In the genomic region with DNA sequence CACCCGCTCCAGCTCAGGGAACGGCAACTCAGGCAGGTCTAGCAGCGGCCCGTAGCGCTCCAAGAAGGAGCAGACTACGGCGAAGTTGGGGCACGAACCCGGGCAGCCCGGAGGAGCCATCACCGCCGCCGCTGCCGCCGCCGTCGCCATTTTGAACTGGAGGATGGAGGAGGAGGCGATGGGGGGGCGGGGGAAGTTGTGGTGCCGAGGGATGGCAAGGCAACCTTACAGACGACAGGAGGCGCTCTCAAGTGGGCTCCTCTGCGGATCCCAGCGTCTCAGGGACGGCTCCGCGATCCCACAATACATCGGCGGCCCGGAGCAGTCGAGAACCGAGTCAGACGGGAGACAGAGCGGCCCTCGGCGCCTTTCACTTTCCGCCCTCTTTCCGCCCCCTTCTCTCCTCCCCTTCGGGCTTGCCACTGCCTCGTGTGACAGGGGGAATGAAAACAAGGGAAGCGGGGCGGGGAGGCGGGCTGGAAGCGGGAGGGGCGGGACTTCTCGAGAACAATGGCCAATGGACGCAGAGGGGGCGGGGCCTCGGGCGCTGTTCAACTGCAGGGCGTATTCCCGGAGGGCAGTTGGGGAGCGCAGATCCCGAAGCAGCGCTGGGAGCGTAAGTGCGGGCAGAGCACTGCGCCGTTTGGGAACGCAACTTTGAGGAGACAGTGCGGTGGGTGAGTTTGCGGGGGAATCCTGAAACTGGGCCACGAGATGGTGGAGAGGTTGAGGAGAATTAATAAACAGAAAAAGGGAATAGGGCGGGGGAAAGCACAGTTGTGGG, we compare ENCODE assay signal across 8 cellular contexts. TPM values are rescaled to one million over a fixed set of nuclear protein-coding genes. Genes with fewer than 3 reads are reported as not detected.
DNase-seq lines count a peak whose midpoint lies in the region; ATAC-seq and TF ChIP-seq lines count a peak whose summit lies in the region.

A gene (plus strand): TSS at position 580 of the 784 bp plus-strand sequence. CDS start 21,353 bp downstream, outside the sequence.
A gene with protein sequence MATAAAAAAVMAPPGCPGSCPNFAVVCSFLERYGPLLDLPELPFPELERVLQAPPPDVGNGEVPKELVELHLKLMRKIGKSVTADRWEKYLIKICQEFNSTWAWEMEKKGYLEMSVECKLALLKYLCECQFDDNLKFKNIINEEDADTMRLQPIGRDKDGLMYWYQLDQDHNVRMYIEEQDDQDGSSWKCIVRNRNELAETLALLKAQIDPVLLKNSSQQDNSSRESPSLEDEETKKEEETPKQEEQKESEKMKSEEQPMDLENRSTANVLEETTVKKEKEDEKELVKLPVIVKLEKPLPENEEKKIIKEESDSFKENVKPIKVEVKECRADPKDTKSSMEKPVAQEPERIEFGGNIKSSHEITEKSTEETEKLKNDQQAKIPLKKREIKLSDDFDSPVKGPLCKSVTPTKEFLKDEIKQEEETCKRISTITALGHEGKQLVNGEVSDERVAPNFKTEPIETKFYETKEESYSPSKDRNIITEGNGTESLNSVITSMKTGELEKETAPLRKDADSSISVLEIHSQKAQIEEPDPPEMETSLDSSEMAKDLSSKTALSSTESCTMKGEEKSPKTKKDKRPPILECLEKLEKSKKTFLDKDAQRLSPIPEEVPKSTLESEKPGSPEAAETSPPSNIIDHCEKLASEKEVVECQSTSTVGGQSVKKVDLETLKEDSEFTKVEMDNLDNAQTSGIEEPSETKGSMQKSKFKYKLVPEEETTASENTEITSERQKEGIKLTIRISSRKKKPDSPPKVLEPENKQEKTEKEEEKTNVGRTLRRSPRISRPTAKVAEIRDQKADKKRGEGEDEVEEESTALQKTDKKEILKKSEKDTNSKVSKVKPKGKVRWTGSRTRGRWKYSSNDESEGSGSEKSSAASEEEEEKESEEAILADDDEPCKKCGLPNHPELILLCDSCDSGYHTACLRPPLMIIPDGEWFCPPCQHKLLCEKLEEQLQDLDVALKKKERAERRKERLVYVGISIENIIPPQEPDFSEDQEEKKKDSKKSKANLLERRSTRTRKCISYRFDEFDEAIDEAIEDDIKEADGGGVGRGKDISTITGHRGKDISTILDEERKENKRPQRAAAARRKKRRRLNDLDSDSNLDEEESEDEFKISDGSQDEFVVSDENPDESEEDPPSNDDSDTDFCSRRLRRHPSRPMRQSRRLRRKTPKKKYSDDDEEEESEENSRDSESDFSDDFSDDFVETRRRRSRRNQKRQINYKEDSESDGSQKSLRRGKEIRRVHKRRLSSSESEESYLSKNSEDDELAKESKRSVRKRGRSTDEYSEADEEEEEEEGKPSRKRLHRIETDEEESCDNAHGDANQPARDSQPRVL (N-terminal part only) (minus strand): TSS at position 158 of the 784 bp plus-strand sequence. CDS start 8 bp downstream, at position 150.

- no peaks in the 10 kb centered on the region for H3K27me3 Mint-ChIP-seq in activated naive CD8-positive, alpha-beta T cell treated with anti-CD3 and anti-CD28 coated beads, Interleukin-2, amount 10 ng/mL, durations not matched to agents 7 days and 5 days

- H3K27me3 ChIP-seq in parathyroid adenoma (ENCODE audit: control insufficient read depth, insufficient read depth, low read length) (no peaks in the 10 kb centered on the region), tibial nerve (no peaks in the 10 kb centered on the region)

- peak; percentile 94 for DNase-seq in GM12864 (ENCODE audit: low read depth)
- DNase-seq in NCI-H1092 treated with DMSO at 0.1 percent for 48 hours (lab: John Stamatoyannopoulos, UW), result peak; percentile 99
- DNase-seq in SKM-1 (lab: John Stamatoyannopoulos, UW; ENCODE audit: unreplicated experiment), result peak; percentile 94
- peak; percentile 93 for DNase-seq in activated naive CD8-positive, alpha-beta T cell treated with anti-CD3 and anti-CD28 coated beads, Interleukin-2, amount 10 ng/mL, durations not matched to agents 7 days and 5 days
- peak; percentile 99 for DNase-seq in Right ventricle myocardium superior
- peak; percentile 99 for DNase-seq in tibial nerve (ENCODE audit: low spot score in 2 of 2)

- peaks cover 28% of the 10 kb centered on the region for H3K4me1 Mint-ChIP-seq in activated naive CD8-positive, alpha-beta T cell treated with anti-CD3 and anti-CD28 coated beads, Interleukin-2, amount 10 ng/mL, durations not matched to agents 7 days and 5 days

- TF ChIP-seq POLR2A in tibial nerve (IDR thresholded peaks at IDR 0.05), result peak; percentile 30 to 84

- intact Hi-C loops in Right ventricle myocardium superior (cut with DNase I), result loop anchor here (10.0 kb wide), 1 partner anchor 186 kb away; a partner anchor contains a TSS

- H3K9me3 Mint-ChIP-seq in activated naive CD8-positive, alpha-beta T cell treated with anti-CD3 and anti-CD28 coated beads, Interleukin-2, amount 10 ng/mL, durations not matched to agents 7 days and 5 days, result peaks cover 2% of the 10 kb centered on the region

- WGBS in tibial nerve, 2 donors, result 0% methylated on average over 58 to 60 of the region's 64 CpGs

- POLR2A ChIA-PET in activated naive CD8-positive, alpha-beta T cell treated with anti-CD3 and anti-CD28 coated beads, Interleukin-2, amount 10 ng/mL, durations not matched to agents 7 days and 5 days (lab: Charles Lee), result interaction anchor here (0.6 to 2.4 kb wide), 4 partner anchors 17 to 754 kb away, joined by 3 to 20 read pairs (median 4); a partner anchor contains a TSS

- H3K9ac ChIP-seq in parathyroid adenoma, result peak within 1 kb of the TSS; percentile 76

- peak within 1 kb of the TSS; percentile 95 for H3K27ac Mint-ChIP-seq in activated naive CD8-positive, alpha-beta T cell treated with anti-CD3 and anti-CD28 coated beads, Interleukin-2, amount 10 ng/mL, durations not matched to agents 7 days and 5 days

- H3K4me3 ChIP-seq in GM12864 (ENCODE audit: low read depth, low read length), result peak within 1 kb of the TSS; percentile 99
- peak within 1 kb of the TSS; percentile 79 for H3K4me3 ChIP-seq in parathyroid adenoma (ENCODE audit: low read depth, low read length)
- peak within 1 kb of the TSS; percentile 86 to 98 (median 96) for H3K4me3 ChIP-seq in tibial nerve

- ATAC-seq in HG02623 (IDR thresholded peaks at IDR 0.05; ENCODE audit: unreplicated experiment), result peak; percentile 77
- ATAC-seq in activated naive CD8-positive, alpha-beta T cell treated with anti-CD3 and anti-CD28 coated beads, Interleukin-2, amount 10 ng/mL, durations not matched to agents 7 days and 5 days (ENCODE audit: low read depth), result peak; percentile 89
- ATAC-seq in Right ventricle myocardium superior (ENCODE audit: poor library complexity), result peak; percentile 92

- H3K4me3 Mint-ChIP-seq in activated naive CD8-positive, alpha-beta T cell treated with anti-CD3 and anti-CD28 coated beads, Interleukin-2, amount 10 ng/mL, durations not matched to agents 7 days and 5 days, result peak within 1 kb of the TSS; percentile 96

- H3K36me3 Mint-ChIP-seq in activated naive CD8-positive, alpha-beta T cell treated with anti-CD3 and anti-CD28 coated beads, Interleukin-2, amount 10 ng/mL, durations not matched to agents 7 days and 5 days, result peaks cover 11% of the 10 kb centered on the region

- H3K4me2 ChIP-seq in parathyroid adenoma (ENCODE audit: low read length), result peak within 1 kb of the TSS; percentile 86

- peak in 1 of 2 donors; percentile 93 for TF ChIP-seq EP300 in tibial nerve (IDR thresholded peaks at IDR 0.05)

- H3K27ac ChIP-seq in parathyroid adenoma (peak within 1 kb of the TSS; percentile 83), tibial nerve (peak within 1 kb of the TSS; percentile 96 to 99 (median 98))

- peaks cover 11% of the 10 kb centered on the region for H3K79me2 ChIP-seq in parathyroid adenoma

- H3K36me3 ChIP-seq in parathyroid adenoma (ENCODE audit: control insufficient read depth, insufficient read depth, low read length) (no peaks in the 10 kb centered on the region), tibial nerve (no peaks in the 10 kb centered on the region)

- H3K4me1 ChIP-seq in parathyroid adenoma (peaks cover 5% of the 10 kb centered on the region), tibial nerve (peaks cover 0 to 59% (median 17%) of the 10 kb centered on the region in 4 donors)

- H2AFZ ChIP-seq in parathyroid adenoma, result peak within 1 kb of the TSS; percentile 85

- no peaks in the 10 kb centered on the region for H3K9me3 ChIP-seq in parathyroid adenoma (ENCODE audit: control insufficient read depth, low read length)
- no peaks in the 10 kb centered on the region for H3K9me3 ChIP-seq in tibial nerve

- TF ChIP-seq CTCF in GM12864 (IDR thresholded peaks at IDR 0.05; ENCODE audit: low read depth, low read length, missing control alignments) (peak; percentile 76), parathyroid adenoma (IDR thresholded peaks at IDR 0.05) (peak; percentile 69), tibial nerve (IDR thresholded peaks at IDR 0.05) (peak; percentile 67 to 93 (median 77))

RNA-seq across cellular contexts. Expression of the first gene that starts in this region (rescaled TPM):
- 10 to 100 TPM in 1 of 2 experiments, 1 to 10 TPM in 1; 9.5 to 11.3 TPM for total RNA-seq in activated naive CD8-positive, alpha-beta T cell treated with anti-CD3 and anti-CD28 coated beads, Interleukin-2, amount 10 ng/mL, durations not matched to agents 7 days and 5 days
- total RNA-seq in Right ventricle myocardium superior, result 127 TPM
- total RNA-seq in tibial nerve, result 10 to 100 TPM; 17.1 to 48.6 (median 27.6) TPM

RNA-seq across cellular contexts. Expression of the second gene that starts in this region (rescaled TPM):
- 10 to 100 TPM; 64.8 to 74.1 TPM for total RNA-seq in activated naive CD8-positive, alpha-beta T cell treated with anti-CD3 and anti-CD28 coated beads, Interleukin-2, amount 10 ng/mL, durations not matched to agents 7 days and 5 days
- total RNA-seq in Right ventricle myocardium superior (37.7 TPM), tibial nerve (100 to 1,000 TPM in 1 of 4 donors, 10 to 100 TPM in 3; 69.3 to 127 (median 77.0) TPM)

Comparison
In these comparisons a context has a peak if more than half of its experiments do, and no peak if none do; other contexts are left out.
1. Peak in every context shown above with its lines: DNase-seq, ATAC-seq, H3K4me3 ChIP-seq and H3K27ac ChIP-seq.